ENCODE assay signal across 13 cellular contexts in genomic region chr20:51452734-51453133, GRCh38.
"Had no signal": no experiment of that assay in that cellular context is flagged by ENCODE, and none has a peak within 500 bp of the region (broad histone marks: within the 10 kb centered on the region; RNA-seq: fewer than 3 reads in every experiment).

No MANE protein-coding gene starts in this region.

- DNase-seq: activated CD8-positive, alpha-beta memory T cell treated with anti-CD3 and anti-CD28 coated beads for 24 hours; activated T-cell treated with anti-CD3 and anti-CD28 coated beads for 4 hours; endodermal cell; erythroblast; kidney; left ventricle myocardium inferior; mesenchymal stem cell; stimulated activated CD4-positive, alpha-beta T cell treated with anti-CD3 and anti-CD28 coated beads, Interleukin-15, amount 100 ng/mL, for 24 hours; stimulated activated CD4-positive, alpha-beta T cell treated with anti-CD3 and anti-CD28 coated beads, Interleukin-4, amount 100 ng/mL, for 4 hours; substantia nigra; transverse colon had no signal

- H3K4me3 ChIP-seq: left ventricle myocardium inferior, transverse colon had no signal

- H3K4me3 Mint-ChIP-seq: dendritic cell treated with granulocyte-macrophage colony-stimulating factor and Interleukin-4, amounts not matched to agents 40 ng/mL and 50 ng/mL, for 4 days; endodermal cell had no signal

- H3K27me3 Mint-ChIP-seq: dendritic cell treated with granulocyte-macrophage colony-stimulating factor and Interleukin-4, amounts not matched to agents 40 ng/mL and 50 ng/mL, for 4 days had no signal

- H3K36me3 ChIP-seq: neutrophil, transverse colon had no signal

- H3K27ac ChIP-seq: left ventricle myocardium inferior, neutrophil, transverse colon had no signal

- H3K9me3 ChIP-seq: left ventricle myocardium inferior, neutrophil, transverse colon had no signal

- H3K27me3 ChIP-seq: neutrophil, transverse colon had no signal

- H3K27ac Mint-ChIP-seq: dendritic cell treated with granulocyte-macrophage colony-stimulating factor and Interleukin-4, amounts not matched to agents 40 ng/mL and 50 ng/mL, for 4 days; endodermal cell had no signal

- H3K9me3 Mint-ChIP-seq: dendritic cell treated with granulocyte-macrophage colony-stimulating factor and Interleukin-4, amounts not matched to agents 40 ng/mL and 50 ng/mL, for 4 days had no signal
